ENCODE assay signal across 26 cellular contexts in the genomic region with DNA sequence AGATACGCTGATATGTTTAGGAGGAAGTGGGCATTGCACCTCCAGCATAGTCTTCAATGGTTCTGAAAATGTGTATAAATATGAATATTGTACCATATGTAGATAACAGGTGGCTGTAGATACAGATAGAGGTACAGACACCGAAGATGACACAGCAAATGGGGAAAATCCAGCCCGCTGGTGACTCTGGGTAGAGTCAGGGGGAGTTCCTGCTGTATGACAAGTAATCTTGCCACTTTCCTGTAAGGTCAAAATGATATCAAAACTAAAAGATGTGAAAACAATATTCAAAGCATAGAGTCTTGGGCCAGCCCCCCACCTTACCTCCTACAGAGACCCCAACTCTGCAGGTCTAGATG. TPM values are rescaled to one million over a fixed set of nuclear protein-coding genes. Genes with fewer than 3 reads are reported as not detected.
"Had no signal": no experiment of that assay in that cellular context is flagged by ENCODE, and none has a peak within 500 bp of the region (broad histone marks: within the 10 kb centered on the region; RNA-seq: fewer than 3 reads in every experiment).

No MANE protein-coding gene starts in this region.

- H3K27me3 ChIP-seq: adrenal gland, body of pancreas, MG63, SJCRH30 had no signal

- H3K9me3 ChIP-seq: adrenal gland, body of pancreas, breast epithelium, MG63, SJCRH30 had no signal

- H3K27ac Mint-ChIP-seq: activated CD4-positive, alpha-beta T cell treated with anti-CD3 and anti-CD28 coated beads, Interleukin-2, amount 10 ng/mL, durations not matched to agents 24 days and 14 days; activated naive CD8-positive, alpha-beta T cell treated with anti-CD3 and anti-CD28 coated beads, Interleukin-2, amount 10 ng/mL, durations not matched to agents 7 days and 5 days had no signal

- H3K36me3 ChIP-seq: adrenal gland, breast epithelium, MG63, SJCRH30, WERI-Rb-1 had no signal

- H3K4me3 ChIP-seq: adrenal gland, body of pancreas, breast epithelium, MG63, SJCRH30, SK-N-MC had no signal

- H3K27ac ChIP-seq: adrenal gland, body of pancreas, breast epithelium, SJCRH30, SK-N-MC, WERI-Rb-1 had no signal

- ATAC-seq: body of pancreas, Panc1 had no signal

- H3K4me3 Mint-ChIP-seq: activated CD4-positive, alpha-beta T cell treated with anti-CD3 and anti-CD28 coated beads, Interleukin-2, amount 10 ng/mL, durations not matched to agents 24 days and 14 days; activated naive CD8-positive, alpha-beta T cell treated with anti-CD3 and anti-CD28 coated beads, Interleukin-2, amount 10 ng/mL, durations not matched to agents 7 days and 5 days had no signal

- DNase-seq: activated CD4-positive, alpha-beta T cell treated with anti-CD3 and anti-CD28 coated beads, Interleukin-2, amount 10 ng/mL, durations not matched to agents 24 days and 14 days; activated CD4-positive, alpha-beta T cell treated with anti-CD3 and anti-CD28 coated beads, Interleukin-2, amount 50 U/mL, for 48 hours; activated CD4-positive, CD25-positive, alpha-beta regulatory T cell; activated naive CD4-positive, alpha-beta T cell treated with Interleukin-2 at 50 U/mL for 16 hours; activated naive CD8-positive, alpha-beta T cell treated with anti-CD3 and anti-CD28 coated beads, Interleukin-2, amount 10 ng/mL, durations not matched to agents 7 days and 5 days; adrenal gland; body of pancreas; Kasumi-1; KG1; MG63; NCI-H1048; NCI-H1105 treated with DMSO at 0.1 percent for 48 hours; NCI-H1436; NCI-H1694 treated with DMSO at 0.1 percent for 48 hours; NCI-H2029; NCI-H345; NCI-H524 treated with DMSO at 0.1 percent for 48 hours; SHP77; SJCRH30; T1000 had no signal

- H3K4me1 ChIP-seq: adrenal gland, body of pancreas, breast epithelium, SJCRH30 had no signal

RNA-seq across cellular contexts. Expression of a gene that starts 17.8 kb away (rescaled TPM):
- total RNA-seq: activated naive CD8-positive, alpha-beta T cell treated with anti-CD3 and anti-CD28 coated beads, Interleukin-2, amount 10 ng/mL, durations not matched to agents 7 days and 5 days; RPMI7951; T-helper 1 cell treated with Interleukin-12 subunit alpha and Interleukin-12 subunit beta and Interleukin-4 antibody, amounts not matched to agents 30 ng/mL and 1 ng/mL, for 36 hours had no signal
